13 cellular contexts compared by ENCODE assay signal in the genomic region with DNA sequence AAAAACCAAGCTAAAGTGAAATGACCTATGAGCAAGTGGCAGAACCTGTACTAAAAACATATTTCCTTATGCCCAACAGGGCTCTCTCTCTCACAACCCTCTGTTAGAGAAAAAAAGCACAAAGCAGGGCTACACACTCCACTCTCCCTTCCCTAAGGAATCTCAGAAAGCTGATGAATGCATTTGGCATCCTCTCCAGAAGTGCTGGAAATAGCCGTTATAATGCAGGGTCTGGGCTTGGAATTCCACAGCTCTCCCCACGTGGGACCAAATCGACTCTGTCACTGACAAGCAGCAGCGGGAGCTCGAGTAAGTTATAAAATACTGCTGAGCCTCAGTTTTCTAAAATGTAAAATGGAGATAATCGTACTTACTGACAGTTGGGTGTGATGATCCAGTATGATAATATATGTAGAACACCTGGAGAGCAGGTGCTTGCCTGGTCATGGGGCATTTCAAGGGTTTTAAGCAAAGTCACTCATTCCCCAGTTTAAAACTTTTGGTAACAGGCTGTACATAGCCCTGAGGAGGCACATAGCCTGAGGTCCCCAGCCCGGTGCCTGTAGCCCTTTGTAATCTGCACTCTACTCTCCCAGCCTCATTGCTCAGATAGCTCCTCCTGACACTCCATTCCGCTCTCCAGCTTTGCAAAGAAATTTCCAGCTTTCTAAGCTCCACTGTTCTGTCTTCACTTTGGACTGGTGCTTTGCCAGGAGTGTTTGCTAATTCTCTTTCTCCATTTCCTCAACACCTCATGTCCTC.
A peak's percentile ranks its signal among the peaks of the same experiment; 100 is the strongest.
DNase-seq lines count a peak whose midpoint lies in the region; ATAC-seq and TF ChIP-seq lines count a peak whose summit lies in the region.
"Had no signal": no experiment of that assay in that cellular context is flagged by ENCODE, and none has a peak within 500 bp of the region (broad histone marks: within the 10 kb centered on the region; RNA-seq: fewer than 3 reads in every experiment).

No MANE protein-coding gene starts in this region.

- ATAC-seq in gastroesophageal sphincter: peak; percentile 36
- no peak for ATAC-seq in GM21390 (IDR thresholded peaks at IDR 0.05; ENCODE audit: unreplicated experiment)
- no peak for ATAC-seq in HG02938 (IDR thresholded peaks at IDR 0.05; ENCODE audit: unreplicated experiment)
- ATAC-seq: activated CD8-positive, alpha-beta memory T cell treated with anti-CD3 and anti-CD28 coated beads, Interleukin-2, amount 10 ng/mL, durations not matched to agents 7 days and 5 days; CD8-positive, alpha-beta T cell had no signal

- CTCF ChIA-PET in HEK293T (lab: Yijun Ruan, JAX): no interaction called here

- TF ChIP-seq CTCF in gastroesophageal sphincter (IDR thresholded peaks at IDR 0.05) (no peak), Peyer's patch (IDR thresholded peaks at IDR 0.05) (no peak)

- no peak overlapping the region for H3K4me3 ChIP-seq in HUES64 (ENCODE audit: low read length)
- no peak overlapping the region for H3K4me3 ChIP-seq in gastroesophageal sphincter
- peak overlapping the region; percentile 35 to 42 for H3K4me3 ChIP-seq in stomach smooth muscle (ENCODE audit: low read length in 2 of 2)
- H3K4me3 ChIP-seq in Peyer's patch: no peak overlapping the region
- H3K4me3 ChIP-seq: suprapubic skin had no signal

- DNase-seq in left kidney (ENCODE audit: low read depth, low spot score) (peak; percentile 66), Peyer's patch (no peak), HEK293T (ENCODE audit: extremely low spot score) (no peak)
- DNase-seq: activated CD8-positive, alpha-beta memory T cell treated with anti-CD3 and anti-CD28 coated beads, Interleukin-2, amount 10 ng/mL, durations not matched to agents 7 days and 5 days; CD8-positive, alpha-beta T cell; effector CD4-positive, alpha-beta T cell; NCI-H82 had no signal

- no peaks in the 10 kb centered on the region for H3K9me3 ChIP-seq in HUES64 (ENCODE audit: insufficient read depth, low read depth, low read length)
- H3K9me3 ChIP-seq in gastroesophageal sphincter: no peaks in the 10 kb centered on the region
- H3K9me3 ChIP-seq in stomach smooth muscle (ENCODE audit: control insufficient read depth in 2 of 2, low read length in 2 of 2): no peaks in the 10 kb centered on the region
- H3K9me3 ChIP-seq in Peyer's patch: no peaks in the 10 kb centered on the region
- H3K9me3 ChIP-seq: suprapubic skin had no signal

- POLR2A ChIA-PET in HEK293T (lab: Yijun Ruan, JAX): no interaction called here

- peaks cover 66% of the 10 kb centered on the region for H3K4me1 ChIP-seq in HUES64 (ENCODE audit: insufficient read depth, low read length)
- peaks cover 0 to 14% (median 7%) of the 10 kb centered on the region in 3 donors for H3K4me1 ChIP-seq in gastroesophageal sphincter
- peaks cover 15% of the 10 kb centered on the region for H3K4me1 ChIP-seq in stomach smooth muscle (ENCODE audit: control insufficient read depth, insufficient read depth, low read length)
- H3K4me1 ChIP-seq in Peyer's patch: no peaks in the 10 kb centered on the region
- H3K4me1 ChIP-seq: suprapubic skin had no signal

- 42% methylated on average over 8 of the region's 8 CpGs for WGBS in HUES64
- 16 to 20% methylated on average over 8 of the region's 8 CpGs for WGBS in gastroesophageal sphincter (ENCODE audit: low coverage in 1 of 2), 2 donors

- TF ChIP-seq EP300 in gastroesophageal sphincter (IDR thresholded peaks at IDR 0.05): no peak

- no peaks in the 10 kb centered on the region for H3K27me3 ChIP-seq in HUES64 (ENCODE audit: insufficient read depth, low read length)
- no peaks in the 10 kb centered on the region for H3K27me3 ChIP-seq in gastroesophageal sphincter
- H3K27me3 ChIP-seq in stomach smooth muscle (ENCODE audit: control insufficient read depth in 1 of 2, insufficient read depth in 2 of 2, low read length in 2 of 2): no peaks in the 10 kb centered on the region
- H3K27me3 ChIP-seq in Peyer's patch: no peaks in the 10 kb centered on the region
- H3K27me3 ChIP-seq: suprapubic skin had no signal

- H3K27ac ChIP-seq in HUES64 (ENCODE audit: low read depth, low read length): peak overlapping the region; percentile 81
- H3K27ac ChIP-seq in gastroesophageal sphincter: no peak overlapping the region
- no peak overlapping the region for H3K27ac ChIP-seq in stomach smooth muscle (ENCODE audit: low read length)
- H3K27ac ChIP-seq in Peyer's patch: no peak overlapping the region
- H3K27ac ChIP-seq: suprapubic skin had no signal

- H3K9ac ChIP-seq in HUES64 (ENCODE audit: low read depth, low read length) (peak overlapping the region; percentile 0; the same call in 1 of the 2 replicates), stomach smooth muscle (ENCODE audit: low read length in 2 of 2) (no peak overlapping the region)

- TF ChIP-seq POLR2A in gastroesophageal sphincter (IDR thresholded peaks at IDR 0.05) (no peak), Peyer's patch (IDR thresholded peaks at IDR 0.05) (no peak)

- no peaks in the 10 kb centered on the region for H3K36me3 ChIP-seq in HUES64 (ENCODE audit: insufficient read depth, low read length)
- H3K36me3 ChIP-seq in gastroesophageal sphincter: no peaks in the 10 kb centered on the region
- H3K36me3 ChIP-seq in stomach smooth muscle (ENCODE audit: control insufficient read depth in 2 of 2, insufficient read depth in 2 of 2, low read length in 2 of 2): no peaks in the 10 kb centered on the region
- no peaks in the 10 kb centered on the region for H3K36me3 ChIP-seq in Peyer's patch
- H3K36me3 ChIP-seq: suprapubic skin had no signal

TF ChIP-seq in HEK293T, 16 proteins besides CTCF, POLR2A, EP300 and RAD21:
- no peak for TF ChIP-seq FOXK2 (IDR thresholded peaks at IDR 0.05)

Comparison
In these comparisons a context has a peak if more than half of its experiments do, and no peak if none do; other contexts are left out.
1. H3K4me3 ChIP-seq: peak in stomach smooth muscle (2 of 2); none in HUES64 (single experiment), gastroesophageal sphincter (0 of 2) and Peyer's patch (0 of 4).